In the genomic region with DNA sequence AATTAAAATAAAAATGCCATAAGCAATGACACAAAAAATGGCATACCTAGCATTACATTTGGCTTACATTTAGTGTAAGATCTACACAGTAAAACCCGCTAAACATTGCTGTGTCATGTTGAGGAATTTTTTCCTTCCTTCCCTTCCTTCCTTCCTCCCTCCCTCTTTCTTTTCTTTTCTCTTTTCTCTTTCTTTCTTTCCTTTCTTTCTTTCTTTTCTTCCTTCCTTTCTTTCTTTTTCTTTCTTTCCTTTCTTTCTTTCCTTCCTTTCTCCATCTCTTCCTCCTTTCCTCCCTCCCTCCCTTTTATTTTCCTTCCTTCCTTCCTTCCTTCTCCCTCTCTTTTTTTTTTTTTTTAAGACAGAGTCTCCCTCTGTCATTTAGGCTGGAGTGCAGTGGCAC, we compare ENCODE assay signal across 13 cellular contexts. TPM values are rescaled to one million over a fixed set of nuclear protein-coding genes. Genes with fewer than 3 reads are reported as not detected.
"Had no signal": no experiment of that assay in that cellular context is flagged by ENCODE, and none has a peak within 500 bp of the region (broad histone marks: within the 10 kb centered on the region; RNA-seq: fewer than 3 reads in every experiment).

No MANE protein-coding gene starts in this region.

RNA-seq across cellular contexts. Expression of gene CYP2A6, which starts 11.8 kb away (rescaled TPM):
- total RNA-seq: activated B cell treated with CpG ODN at 0.5 μM for 24 hours; activated CD4-positive, alpha-beta memory T cell treated with anti-CD3 and anti-CD28 coated beads for 36 hours; activated CD4-positive, alpha-beta memory T cell treated with anti-CD3 and anti-CD28 coated beads, Interleukin-2, amount 10 ng/mL, durations not matched to agents 7 days and 5 days; activated CD4-positive, alpha-beta T cell treated with anti-CD3 and anti-CD28 coated beads for 36 hours; activated CD4-positive, alpha-beta T cell treated with anti-CD3 and anti-CD28 coated beads, Interleukin-2, amount 10 ng/mL, durations not matched to agents 24 days and 14 days; activated CD4-positive, alpha-beta T cell treated with anti-CD3 and anti-CD28 coated beads, Interleukin-2, amount 10 ng/mL, durations not matched to agents 7 days and 5 days; activated CD8-positive, alpha-beta memory T cell treated with anti-CD3 and anti-CD28 coated beads for 36 hours; activated CD8-positive, alpha-beta memory T cell treated with anti-CD3 and anti-CD28 coated beads, Interleukin-2, amount 10 ng/mL, durations not matched to agents 7 days and 5 days; activated CD8-positive, alpha-beta T cell treated with anti-CD3 and anti-CD28 coated beads, Interleukin-2, amount 10 ng/mL, durations not matched to agents 7 days and 5 days; T-helper 17 cell; T-helper 2 cell treated with Interferon-gamma antibody and Interleukin-4, amounts not matched to agents 100 ng/mL and 5 ng/mL, for 36 hours had no signal

RNA-seq across cellular contexts. Expression of gene CYP2A7, which starts 43.6 kb away (rescaled TPM):
- total RNA-seq: activated B cell treated with CpG ODN at 0.5 μM for 24 hours; activated CD4-positive, alpha-beta memory T cell treated with anti-CD3 and anti-CD28 coated beads for 36 hours; activated CD4-positive, alpha-beta memory T cell treated with anti-CD3 and anti-CD28 coated beads, Interleukin-2, amount 10 ng/mL, durations not matched to agents 7 days and 5 days; activated CD4-positive, alpha-beta T cell treated with anti-CD3 and anti-CD28 coated beads for 36 hours; activated CD4-positive, alpha-beta T cell treated with anti-CD3 and anti-CD28 coated beads, Interleukin-2, amount 10 ng/mL, durations not matched to agents 24 days and 14 days; activated CD4-positive, alpha-beta T cell treated with anti-CD3 and anti-CD28 coated beads, Interleukin-2, amount 10 ng/mL, durations not matched to agents 7 days and 5 days; activated CD8-positive, alpha-beta memory T cell treated with anti-CD3 and anti-CD28 coated beads for 36 hours; activated CD8-positive, alpha-beta memory T cell treated with anti-CD3 and anti-CD28 coated beads, Interleukin-2, amount 10 ng/mL, durations not matched to agents 7 days and 5 days; activated CD8-positive, alpha-beta T cell treated with anti-CD3 and anti-CD28 coated beads for 36 hours; activated CD8-positive, alpha-beta T cell treated with anti-CD3 and anti-CD28 coated beads, Interleukin-2, amount 10 ng/mL, durations not matched to agents 7 days and 5 days; T-helper 17 cell; T-helper 2 cell treated with Interferon-gamma antibody and Interleukin-4, amounts not matched to agents 100 ng/mL and 5 ng/mL, for 36 hours; WTC11 had no signal
